ENCODE assay signal across 18 cellular contexts in genomic region chr7:139807009-139807408, GRCh38. TPM values are rescaled to one million over a fixed set of nuclear protein-coding genes. Genes with fewer than 3 reads are reported as not detected.
A peak's percentile ranks its signal among the peaks of the same experiment; 100 is the strongest.
DNase-seq lines count a peak whose midpoint lies in the region; ATAC-seq, FAIRE-seq and TF ChIP-seq lines count a peak whose summit lies in the region.
"Had no signal": no experiment of that assay in that cellular context is flagged by ENCODE, and none has a peak within 500 bp of the region (broad histone marks: within the 10 kb centered on the region; RNA-seq: fewer than 3 reads in every experiment).

No MANE protein-coding gene starts in this region.

- H3K56ac ChIP-seq in IMR-90 (ENCODE audit: extremely low read depth, insufficient read depth, low read length), result no peak overlapping the region

- H3K9me1 ChIP-seq in IMR-90 (ENCODE audit: insufficient read depth, low read length), result 0 out of 2 replicates have a peak, but pooled peaks cover 6% of the 10 kb centered on the region

- TF ChIP-seq POLR2A in IMR-90 (IDR thresholded peaks at IDR 0.05; ENCODE audit: low read depth, low read length) (no peak), right lobe of liver (IDR thresholded peaks at IDR 0.05) (no peak)

- no peak overlapping the region; the same call in 1 of the 2 replicates for H4K91ac ChIP-seq in IMR-90 (ENCODE audit: insufficient read depth, low read depth, low read length)

- H3K9me3 ChIP-seq in IMR-90 (ENCODE audit: control insufficient read depth, insufficient read depth, low read length), result peaks cover 2% of the 10 kb centered on the region; the same call in 1 of the 2 replicates
- H3K9me3 ChIP-seq in right lobe of liver, result no peaks in the 10 kb centered on the region
- peaks cover 2% of the 10 kb centered on the region for H3K9me3 ChIP-seq in small intestine (ENCODE audit: control insufficient read depth, low read depth)

- no peak overlapping the region for H2BK20ac ChIP-seq in IMR-90 (ENCODE audit: low read depth, low read length)

- intact Hi-C loops in IMR-90 (cut with micrococcal nuclease), result no loop called here
- intact Hi-C loops in left colon (cut with DNase I, micrococcal nuclease), result no loop called here
- intact Hi-C loops in right lobe of liver (cut with DNase I), result no loop called here

- no peak overlapping the region for H3K4me2 ChIP-seq in IMR-90 (ENCODE audit: low read depth, low read length)

- H3K36me3 ChIP-seq in IMR-90 (ENCODE audit: control insufficient read depth, insufficient read depth, low read length) (peaks cover 2% of the 10 kb centered on the region; the same call in 1 of the 2 replicates), right lobe of liver (no peaks in the 10 kb centered on the region), small intestine (ENCODE audit: control insufficient read depth in 2 of 2, insufficient read depth in 2 of 2, low read length in 2 of 2) (no peaks in the 10 kb centered on the region)
- H3K36me3 ChIP-seq: HAP-1 had no signal

- H3K4me1 ChIP-seq in IMR-90 (ENCODE audit: control insufficient read depth, insufficient read depth, low read length) (peaks cover 9% of the 10 kb centered on the region), right lobe of liver (no peaks in the 10 kb centered on the region), small intestine (ENCODE audit: control insufficient read depth in 2 of 2, insufficient read depth in 1 of 2, low read depth in 1 of 2, low read length in 1 of 2) (no peaks in the 10 kb centered on the region)
- H3K4me1 ChIP-seq: Caco-2, HAP-1 had no signal

- dilution Hi-C loops in IMR-90 (cut with HindIII; ENCODE audit: low sequenced_read_pairs, unreplicated experiment), result no loop called here

- no peak overlapping the region for H2BK120ac ChIP-seq in IMR-90 (ENCODE audit: low read depth, low read length)

- no peak overlapping the region for H3K23ac ChIP-seq in IMR-90 (ENCODE audit: low read depth, low read length)

- H2AK5ac ChIP-seq in IMR-90 (ENCODE audit: low read depth, low read length), result 0 out of 2 replicates have a peak overlapping the region, but pooled peaks have one; percentile 40

- 78% methylated on average over 2 of the region's 3 CpGs; no CpG with 5 or more reads in 1 of the 2 experiments for WGBS in IMR-90 (ENCODE audit: extremely low coverage in 2 of 2, insufficient read length in 1 of 2), 2 experiments
- WGBS in right lobe of liver (ENCODE audit: insufficient coverage, low coverage, low lambda C conversion rate, missing lambda C conversion rate), result 37% methylated on average over 3 of the region's 3 CpGs
- 40 to 71% (median 51%) methylated on average over 3 of the region's 3 CpGs for WGBS in small intestine, 3 donors

- no peak overlapping the region for H3K18ac ChIP-seq in IMR-90 (ENCODE audit: low read depth, low read length)

- H4K20me1 ChIP-seq in IMR-90 (ENCODE audit: insufficient read depth, low read length), result no peaks in the 10 kb centered on the region

- no peak overlapping the region for H2BK5ac ChIP-seq in IMR-90 (ENCODE audit: low read depth, low read length, poor library complexity, severe bottlenecking)

- H4K8ac ChIP-seq in IMR-90 (ENCODE audit: low read depth in 2 of 2, low read length in 2 of 2), result no peak overlapping the region

- no peak for DNase-seq in IMR-90
- DNase-seq in left colon, result no peak
- DNase-seq in right lobe of liver, result no peak
- DNase-seq in small intestine, result peak; percentile 56
- no peak for DNase-seq in activated naive CD4-positive, alpha-beta T cell treated with anti-CD3 and anti-CD28 coated beads, Interleukin-2, amount 50 U/mL, for 16 hours
- no peak for DNase-seq in NCI-H1105 (lab: John Stamatoyannopoulos, UW)
- DNase-seq in amygdala (lab: John Stamatoyannopoulos, UW), result no peak
- DNase-seq: ACHN; Caco-2; CD4-positive, alpha-beta T cell; DMS153; DND-41; EL had no signal

- no peak overlapping the region for H3K27ac ChIP-seq in IMR-90 (ENCODE audit: insufficient read depth, low read length)
- H3K27ac ChIP-seq in right lobe of liver, result no peak overlapping the region
- H3K27ac ChIP-seq in small intestine (ENCODE audit: low read depth in 1 of 2, low read length in 1 of 2), result no peak overlapping the region
- H3K27ac ChIP-seq: C4-2B had no signal

- POLR2A ChIA-PET in IMR-90 (lab: Charles Lee; ENCODE audit: unreplicated experiment), result no interaction called here

- H3K27me3 ChIP-seq in IMR-90 (ENCODE audit: control insufficient read depth, insufficient read depth, low read length) (no peaks in the 10 kb centered on the region), right lobe of liver (no peaks in the 10 kb centered on the region), small intestine (ENCODE audit: control insufficient read depth in 2 of 2, insufficient read depth in 2 of 2, low read length in 2 of 2) (no peaks in the 10 kb centered on the region)

- TF ChIP-seq RAD21 in IMR-90 (IDR thresholded peaks at IDR 0.05; ENCODE audit: low read length), result no peak

- H3K4ac ChIP-seq in IMR-90 (ENCODE audit: low read depth, low read length), result no peak overlapping the region; the same call in 1 of the 2 replicates

- in situ Hi-C loops in IMR-90 (cut with MboI; ENCODE audit: low sequenced_read_pairs), result no loop called here

- TF ChIP-seq CTCF in IMR-90 (conservative IDR thresholded peaks at IDR 0.05; ENCODE audit: low read depth, low read length) (no peak), right lobe of liver (IDR thresholded peaks at IDR 0.05) (no peak)

- H2AFZ ChIP-seq in IMR-90 (replicated peaks; ENCODE audit: low read length, poor library complexity), result no peak overlapping the region

- CTCF ChIA-PET in IMR-90 (lab: Yijun Ruan, JAX), result interaction anchor here (1.0 kb wide), 1 partner anchor 205 kb away, joined by 3 read pairs; no protein-coding TSS in a partner anchor

- no peak overlapping the region; the same call in 2 of the 3 replicates for H2BK15ac ChIP-seq in IMR-90 (ENCODE audit: low read depth, low read length)

- H3K79me1 ChIP-seq in IMR-90 (ENCODE audit: low read depth in 1 of 2, low read length in 2 of 2), result no peaks in the 10 kb centered on the region

- H3K4me3 ChIP-seq in IMR-90 (ENCODE audit: insufficient read depth, low read depth, low read length) (no peak overlapping the region), right lobe of liver (no peak overlapping the region), small intestine (ENCODE audit: low read depth in 1 of 2, low read length in 2 of 2) (no peak overlapping the region)
- H3K4me3 ChIP-seq: GM12878, HAP-1 had no signal

- H4K5ac ChIP-seq in IMR-90 (ENCODE audit: low read depth, low read length), result no peak overlapping the region

- FAIRE-seq in small intestine (lab: Jason Lieb, UNC), result no peak
- FAIRE-seq: A204.1, GM12878 had no signal

- no TSS peak for BruUV-seq in IMR-90 (replicated peaks; lab: Mats Ljungman, UMichigan)

- no peak overlapping the region for H3K14ac ChIP-seq in IMR-90 (replicated peaks; ENCODE audit: low read depth, low read length)

- ATAC-seq in IMR-90 (ENCODE audit: low read depth) (no peak), left colon (peak; percentile 36), right lobe of liver (peak; percentile 16 to 90 (median 64))
- ATAC-seq: GM12878 had no signal

- H2AK9ac ChIP-seq in IMR-90 (replicated peaks; ENCODE audit: low read depth, low read length, poor library complexity), result no peak overlapping the region

- H3K9ac ChIP-seq in IMR-90 (ENCODE audit: low read depth, low read length), result no peak overlapping the region

TF ChIP-seq in IMR-90, 13 proteins besides CTCF, POLR2A, EP300 and RAD21 (continues in another document):
- TF ChIP-seq MAFK (IDR thresholded peaks at IDR 0.05; ENCODE audit: low read depth, low read length) (no peak), MXI1 (IDR thresholded peaks at IDR 0.05; ENCODE audit: borderline replicate concordance, low read depth, low read length) (no peak), ELK1 (IDR thresholded peaks at IDR 0.05; ENCODE audit: borderline replicate concordance, low read depth, low read length) (no peak), USF2 (IDR thresholded peaks at IDR 0.05; ENCODE audit: low read depth, low read length) (no peak), CEBPB (IDR thresholded peaks at IDR 0.05; ENCODE audit: low read depth, low read length) (no peak), NFE2L2 (IDR thresholded peaks at IDR 0.05; ENCODE audit: low read depth, low read length) (no peak), FOS (IDR thresholded peaks at IDR 0.05; ENCODE audit: low read depth, low read length) (no peak), MAZ (IDR thresholded peaks at IDR 0.05; ENCODE audit: borderline replicate concordance, low read depth, low read length) (no peak), CHD1 (IDR thresholded peaks at IDR 0.05; ENCODE audit: low read depth, low read length) (no peak), SMC3 (IDR thresholded peaks at IDR 0.05; ENCODE audit: low read depth, low read length) (no peak)

RNA-seq across cellular contexts. Expression of gene TBXAS1, which starts 22.1 kb away (rescaled TPM):
- 5.3 and 5.9 TPM in 2 replicates for total RNA-seq in IMR-90 (2012; rRNA removed)
- 10.0 and 10.8 TPM in 2 replicates for polyA plus RNA-seq in IMR-90 (2012; rRNA removed)
- polyA plus RNA-seq in IMR-90 (2012; cell fraction: cytosol; rRNA removed), result 9.9 and 18.5 TPM in 2 replicates
- 5.7 and 23.0 TPM in 2 replicates for polyA plus RNA-seq in IMR-90 (2012; cell fraction: nucleus; rRNA removed; ENCODE audit: low replicate concordance)
- total RNA-seq in left colon, result 10 to 100 TPM in 1 of 2 donors, 1 to 10 TPM in 1; 8.4 to 10.3 TPM
- 10 to 100 TPM in 4 of 6 experiments, 1 to 10 TPM in 2; 7.6 to 15.6 (median 12.2) TPM for total RNA-seq in right lobe of liver
- polyA plus RNA-seq in small intestine, result 1 to 10 TPM; 1.1 to 7.8 (median 6.2) TPM
- total RNA-seq: G401 had no signal

RNA-seq across cellular contexts. Expression of gene HIPK2, which starts 29.2 kb away (rescaled TPM):
- total RNA-seq in IMR-90 (2012; rRNA removed) (21.7 and 22.0 TPM in 2 replicates), left colon (10 to 100 TPM; 36.4 to 37.8 TPM), right lobe of liver (10 to 100 TPM; 48.5 to 68.0 (median 59.6) TPM)
- polyA plus RNA-seq in IMR-90 (2012; rRNA removed) (27.1 and 31.7 TPM in 2 replicates), small intestine (10 to 100 TPM in 1 of 3 donors, 1 to 10 TPM in 2; 3.2 to 10.1 (median 4.2) TPM)
- polyA plus RNA-seq in IMR-90 (2012; cell fraction: cytosol; rRNA removed), result 9.3 and 22.5 TPM in 2 replicates
- polyA plus RNA-seq in IMR-90 (2012; cell fraction: nucleus; rRNA removed; ENCODE audit: low replicate concordance), result 36.1 and 45.4 TPM in 2 replicates
